13 cellular contexts compared by ENCODE assay signal in the genomic region with DNA sequence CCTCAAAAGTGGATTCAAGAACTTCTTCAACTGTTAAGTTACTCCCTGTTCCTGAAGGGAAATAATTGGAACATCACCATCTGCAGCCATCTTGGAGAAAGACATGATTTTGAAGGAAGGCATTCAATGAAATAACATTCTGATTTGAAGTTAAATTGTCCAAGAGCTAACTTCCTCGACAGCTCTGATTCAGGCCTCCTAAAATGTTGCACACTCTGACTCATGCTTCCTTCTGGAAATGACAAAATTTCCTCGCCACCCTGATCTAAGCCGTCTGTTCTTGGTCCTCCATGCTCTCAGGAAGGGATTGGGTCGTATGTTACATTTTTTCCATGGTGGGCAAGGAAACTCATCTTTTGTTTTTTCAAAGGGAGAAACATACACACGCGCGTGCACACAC.
DNase-seq lines count a peak whose midpoint lies in the region; ATAC-seq, FAIRE-seq and TF ChIP-seq lines count a peak whose summit lies in the region.
"Had no signal": no experiment of that assay in that cellular context is flagged by ENCODE, and none has a peak within 500 bp of the region (broad histone marks: within the 10 kb centered on the region; RNA-seq: fewer than 3 reads in every experiment).

No MANE protein-coding gene starts in this region.

- H3K9ac ChIP-seq in BLaER1 treated with 17β-estradiol and CSF1 and Interleukin-3, amounts not matched to agents 10 nM and 100 nM = no peak overlapping the region
- no peak overlapping the region for H3K9ac ChIP-seq in keratinocyte (ENCODE audit: control insufficient read depth, extremely low read depth, insufficient read depth, low read length)

- ATAC-seq in activated CD4-positive, CD25-positive, alpha-beta regulatory T cell treated with anti-CD3 and anti-CD28 coated beads, Interleukin-2, amount 50 U/mL, for 24 hours = no peak
- no peak for ATAC-seq in activated naive CD4-positive, alpha-beta T cell treated with anti-CD3 and anti-CD28 coated beads, Interleukin-2, amount 50 U/mL, for 72 hours

- no peak for TF ChIP-seq CTCF in keratinocyte (optimal IDR thresholded peaks at IDR 0.05 in 1 of 3, IDR thresholded peaks at IDR 0.05 in 1 of 3, conservative IDR thresholded peaks at IDR 0.05 in 1 of 3; ENCODE audit: extremely low read depth in 1 of 3, insufficient read depth in 2 of 3, low read length in 3 of 3)

- no peak overlapping the region for H3K27ac Mint-ChIP-seq in activated naive CD4-positive, alpha-beta T cell treated with anti-CD3 and anti-CD28 coated beads, Interleukin-2, amount 50 U/mL, for 72 hours

- H3K4me2 ChIP-seq in BLaER1 treated with 17β-estradiol and CSF1 and Interleukin-3, amounts not matched to agents 10 nM and 100 nM = peak overlapping the region in 10 of 11 experiments; percentile 2 to 71 (median 50); a peak in 16 of 22 replicates
- no peak overlapping the region for H3K4me2 ChIP-seq in keratinocyte (ENCODE audit: control insufficient read depth, extremely low read depth, insufficient read depth, low read depth, low read length)

- no peaks in the 10 kb centered on the region for H4K20me1 ChIP-seq in BLaER1 treated with 17β-estradiol and CSF1 and Interleukin-3, amounts not matched to agents 10 nM and 100 nM
- H4K20me1 ChIP-seq in keratinocyte (ENCODE audit: control insufficient read depth, extremely low read depth, insufficient read depth, low read length) = no peaks in the 10 kb centered on the region

- H3K36me3 ChIP-seq in BLaER1 treated with 17β-estradiol and CSF1 and Interleukin-3, amounts not matched to agents 10 nM and 100 nM = no peaks in the 10 kb centered on the region
- no peaks in the 10 kb centered on the region for H3K36me3 ChIP-seq in keratinocyte (ENCODE audit: control insufficient read depth in 2 of 2, extremely low read depth in 1 of 2, insufficient read depth in 2 of 2, low read length in 2 of 2)
- H3K36me3 ChIP-seq: colonic mucosa had no signal

- H3K36me3 Mint-ChIP-seq in activated naive CD4-positive, alpha-beta T cell treated with anti-CD3 and anti-CD28 coated beads, Interleukin-2, amount 50 U/mL, for 72 hours = no peaks in the 10 kb centered on the region

- H2AFZ ChIP-seq in keratinocyte (ENCODE audit: control insufficient read depth, low read length) = no peak overlapping the region

- no peaks in the 10 kb centered on the region for H3K79me2 ChIP-seq in keratinocyte (ENCODE audit: control insufficient read depth, insufficient read depth, low read length)

- peak overlapping the region in 2 of 11 experiments; percentile 3 to 36; a peak in 2 of 22 replicates for H3K27ac ChIP-seq in BLaER1 treated with 17β-estradiol and CSF1 and Interleukin-3, amounts not matched to agents 10 nM and 100 nM
- H3K27ac ChIP-seq in keratinocyte (ENCODE audit: control insufficient read depth, insufficient read depth, low read length) = no peak overlapping the region
- H3K27ac ChIP-seq: colonic mucosa, SK-N-MC had no signal

- FAIRE-seq in keratinocyte (lab: Jason Lieb, UNC) = peak; percentile 96

- peaks cover 7 to 34% (median 26%) of the 10 kb centered on the region in 11 experiments for H3K9me3 ChIP-seq in BLaER1 treated with 17β-estradiol and CSF1 and Interleukin-3, amounts not matched to agents 10 nM and 100 nM (replicated peaks in 1 of 11)
- no peaks in the 10 kb centered on the region for H3K9me3 ChIP-seq in keratinocyte (ENCODE audit: control insufficient read depth, low read depth, low read length)
- H3K9me3 ChIP-seq: colonic mucosa had no signal

- H3K27me3 ChIP-seq in BLaER1 treated with 17β-estradiol and CSF1 and Interleukin-3, amounts not matched to agents 10 nM and 100 nM = no peaks in the 10 kb centered on the region
- no peaks in the 10 kb centered on the region for H3K27me3 ChIP-seq in keratinocyte (ENCODE audit: control insufficient read depth, extremely low read depth, insufficient read depth, low read length)
- H3K27me3 ChIP-seq: colonic mucosa had no signal

- H3K4me1 ChIP-seq in BLaER1 treated with 17β-estradiol and CSF1 and Interleukin-3, amounts not matched to agents 10 nM and 100 nM = peaks cover 16 to 39% (median 32%) of the 10 kb centered on the region in 10 experiments
- H3K4me1 ChIP-seq in keratinocyte (ENCODE audit: control insufficient read depth, extremely low read depth, insufficient read depth, low read length) = peaks cover 9% of the 10 kb centered on the region
- H3K4me1 ChIP-seq: colonic mucosa had no signal

- H3K9me3 Mint-ChIP-seq in activated naive CD4-positive, alpha-beta T cell treated with anti-CD3 and anti-CD28 coated beads, Interleukin-2, amount 50 U/mL, for 72 hours = peaks cover 0 to 11% of the 10 kb centered on the region in 2 donors

- no peak overlapping the region for H3K4me3 ChIP-seq in BLaER1 treated with 17β-estradiol and CSF1 and Interleukin-3, amounts not matched to agents 10 nM and 100 nM
- H3K4me3 ChIP-seq in keratinocyte (ENCODE audit: control insufficient read depth in 2 of 3, extremely low read depth in 1 of 3, insufficient read depth in 2 of 3, low read depth in 1 of 3, low read length in 3 of 3) = no peak overlapping the region
- H3K4me3 ChIP-seq: colonic mucosa, SK-N-MC, skin epidermis had no signal

- H3K9me1 ChIP-seq in keratinocyte (ENCODE audit: control insufficient read depth, extremely low read depth, insufficient read depth, low read length) = no peaks in the 10 kb centered on the region

- dilution Hi-C loops in keratinocyte (cut with MboI; ENCODE audit: extremely low pct_ligation_motif_present, low sequenced_read_pairs) = no loop called here

- DNase-seq in HT1080 (ENCODE audit: low read depth) (peak; percentile 90), astrocyte of the hippocampus (ENCODE audit: low read depth, low spot score) (peak; percentile 32), keratinocyte (ENCODE audit: low read depth, low spot score) (no peak), NCI-H774 (lab: John Stamatoyannopoulos, UW) (no peak)
- no peak for DNase-seq in activated naive CD4-positive, alpha-beta T cell treated with Interleukin-2 at 50 U/mL for 16 hours
- no peak for DNase-seq in activated naive CD4-positive, alpha-beta T cell treated with anti-CD3 and anti-CD28 coated beads, Interleukin-2, amount 50 U/mL, for 72 hours (ENCODE audit: low spot score in 2 of 2)
- DNase-seq: activated CD4-positive, alpha-beta T cell treated with anti-CD3 and anti-CD28 coated beads for 4 hours; activated effector memory CD4-positive, alpha-beta T cell treated with anti-CD3 and anti-CD28 coated beads, Interleukin-2, amount 50 U/mL, for 16 hours; colonic mucosa had no signal

Comparison
In these comparisons a context has a peak if more than half of its experiments do, and no peak if none do; other contexts are left out.
1. DNase-seq: peak in HT1080 (single experiment) and astrocyte of the hippocampus (single experiment); none in keratinocyte (single experiment), activated naive CD4-positive, alpha-beta T cell treated with Interleukin-2 at 50 U/mL for 16 hours (single experiment), NCI-H774 (single experiment) and activated naive CD4-positive, alpha-beta T cell treated with anti-CD3 and anti-CD28 coated beads, Interleukin-2, amount 50 U/mL, for 72 hours (0 of 2).